28 cellular contexts compared by ENCODE assay signal in genomic region chr17:19678581-19679418, GRCh38. TPM values are rescaled to one million over a fixed set of nuclear protein-coding genes. Genes with fewer than 3 reads are reported as not detected.
"Had no signal": no experiment of that assay in that cellular context is flagged by ENCODE, and none has a peak within 500 bp of the region (broad histone marks: within the 10 kb centered on the region; RNA-seq: fewer than 3 reads in every experiment).

No MANE protein-coding gene starts in this region.

- H3K4me3 ChIP-seq: breast epithelium, gastrocnemius medialis, lower lobe of right lung, spleen, testis had no signal

- H3K4me3 Mint-ChIP-seq: activated CD8-positive, alpha-beta T cell treated with anti-CD3 and anti-CD28 coated beads, Interleukin-2, amount 10 ng/mL, durations not matched to agents 7 days and 5 days; activated naive CD8-positive, alpha-beta T cell; central memory CD8-positive, alpha-beta T cell; immature natural killer cell; natural killer cell had no signal

- H3K36me3 Mint-ChIP-seq: natural killer cell had no signal

- H3K27me3 ChIP-seq: breast epithelium, gastrocnemius medialis, spleen, testis had no signal

- H3K4me1 Mint-ChIP-seq: central memory CD8-positive, alpha-beta T cell; immature natural killer cell had no signal

- H3K9me3 ChIP-seq: breast epithelium, gastrocnemius medialis, lower lobe of right lung, spleen, testis had no signal

- H3K36me3 ChIP-seq: breast epithelium had no signal

- H3K27me3 Mint-ChIP-seq: activated naive CD8-positive, alpha-beta T cell; central memory CD8-positive, alpha-beta T cell had no signal

- H3K27ac Mint-ChIP-seq: activated CD8-positive, alpha-beta T cell treated with anti-CD3 and anti-CD28 coated beads, Interleukin-2, amount 10 ng/mL, durations not matched to agents 7 days and 5 days; activated naive CD8-positive, alpha-beta T cell; immature natural killer cell; natural killer cell had no signal

- H3K9me3 Mint-ChIP-seq: central memory CD8-positive, alpha-beta T cell; immature natural killer cell; natural killer cell had no signal

- H3K27ac ChIP-seq: breast epithelium, gastrocnemius medialis, lower lobe of right lung, spleen, testis, WERI-Rb-1 had no signal

- H3K4me1 ChIP-seq: breast epithelium, gastrocnemius medialis, spleen, testis had no signal

- ATAC-seq: activated CD8-positive, alpha-beta T cell treated with anti-CD3 and anti-CD28 coated beads, Interleukin-2, amount 10 ng/mL, durations not matched to agents 7 days and 5 days; gastrocnemius medialis; lower lobe of right lung; natural killer cell had no signal

- DNase-seq: activated CD4-positive, alpha-beta T cell treated with anti-CD3 and anti-CD28 coated beads, Interleukin-2, amount 50 U/mL, for 1 hour; activated CD4-positive, CD25-positive, alpha-beta regulatory T cell treated with anti-CD3 and anti-CD28 coated beads, Interleukin-2, amount 50 U/mL, for 72 hours; activated CD8-positive, alpha-beta T cell treated with anti-CD3 and anti-CD28 coated beads, Interleukin-2, amount 10 ng/mL, durations not matched to agents 7 days and 5 days; activated effector memory CD4-positive, alpha-beta T cell treated with Interleukin-2 at 50 U/mL for 16 hours; activated naive CD4-positive, alpha-beta T cell treated with Interleukin-2 at 50 U/mL for 16 hours; amniotic stem cell; dermis blood vessel endothelial cell; effector CD4-positive, alpha-beta T cell; gastrocnemius medialis; glutamatergic neuron; immature natural killer cell; kidney; lower lobe of right lung; mesenchymal stem cell; natural killer cell; right cardiac atrium; spleen; stimulated activated naive CD4-positive, alpha-beta T cell; T-helper 9 cell; testis; trophoblast cell; WERI-Rb-1 had no signal

RNA-seq across cellular contexts. Expression of gene SLC47A2, which starts 37.6 kb away (rescaled TPM):
- total RNA-seq: activated CD8-positive, alpha-beta T cell treated with anti-CD3 and anti-CD28 coated beads, Interleukin-2, amount 10 ng/mL, durations not matched to agents 7 days and 5 days; dermis blood vessel endothelial cell; epithelial cell of proximal tubule; lower lobe of right lung; mononuclear cell; natural killer cell; right cardiac atrium; spleen; T-helper 1 cell treated with Interleukin-12 subunit alpha and Interleukin-12 subunit beta and Interleukin-4 antibody, amounts not matched to agents 30 ng/mL and 1 ng/mL, for 36 hours had no signal
- polyA plus RNA-seq: immature natural killer cell, right cardiac atrium had no signal
